1 cellular context compared by ENCODE assay signal in genomic region chr5:80185095-80185494, GRCh38.
TF ChIP-seq lines count a peak whose summit lies in the region.

No MANE protein-coding gene starts in this region.

TF ChIP-seq in K562, 482 proteins besides CTCF, POLR2A, EP300 and RAD21 (continued from another document):
- TF ChIP-seq, protein P1, sequence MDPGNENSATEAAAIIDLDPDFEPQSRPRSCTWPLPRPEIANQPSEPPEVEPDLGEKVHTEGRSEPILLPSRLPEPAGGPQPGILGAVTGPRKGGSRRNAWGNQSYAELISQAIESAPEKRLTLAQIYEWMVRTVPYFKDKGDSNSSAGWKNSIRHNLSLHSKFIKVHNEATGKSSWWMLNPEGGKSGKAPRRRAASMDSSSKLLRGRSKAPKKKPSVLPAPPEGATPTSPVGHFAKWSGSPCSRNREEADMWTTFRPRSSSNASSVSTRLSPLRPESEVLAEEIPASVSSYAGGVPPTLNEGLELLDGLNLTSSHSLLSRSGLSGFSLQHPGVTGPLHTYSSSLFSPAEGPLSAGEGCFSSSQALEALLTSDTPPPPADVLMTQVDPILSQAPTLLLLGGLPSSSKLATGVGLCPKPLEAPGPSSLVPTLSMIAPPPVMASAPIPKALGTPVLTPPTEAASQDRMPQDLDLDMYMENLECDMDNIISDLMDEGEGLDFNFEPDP (CRISPR knock-in tag; IDR thresholded peaks at IDR 0.05), result no peak
- TF ChIP-seq CHD2 (IDR thresholded peaks at IDR 0.05; ENCODE audit: low read depth, low read length), result no peak
- TF ChIP-seq KDM1A (IDR thresholded peaks at IDR 0.05), result peak; percentile 9 to 58; a peak in 2 of 4 replicates
- TF ChIP-seq PURB (CRISPR knock-in tag; IDR thresholded peaks at IDR 0.05; ENCODE audit: low read depth), result no peak
- peak; percentile 79 for TF ChIP-seq RBM25 (IDR thresholded peaks at IDR 0.05; ENCODE audit: low read depth, low read length, severe bottlenecking)
TF ChIP-seq in K562: peak in this region for 9.
